ENCODE assay signal across 21 cellular contexts in genomic region chr11:66131937-66132632, GRCh38.
DNase-seq lines count a peak whose midpoint lies in the region; ATAC-seq and TF ChIP-seq lines count a peak whose summit lies in the region.
"Had no signal": no experiment of that assay in that cellular context is flagged by ENCODE, and none has a peak within 500 bp of the region (broad histone marks: within the 10 kb centered on the region; RNA-seq: fewer than 3 reads in every experiment).

No MANE protein-coding gene starts in this region.

- no peaks in the 10 kb centered on the region for H3K27me3 Mint-ChIP-seq in natural killer cell (ENCODE audit: low read depth in 2 of 2)
- no peaks in the 10 kb centered on the region for H3K27me3 Mint-ChIP-seq in natural killer cell treated with Interleukin-12 subunit alpha and Interleukin-12 subunit beta and Interleukin-15 and Interleukin-18, amount 100 ng/mL, for 72 hours
- H3K27me3 Mint-ChIP-seq in IgD-negative memory B cell = no peaks in the 10 kb centered on the region
- H3K27me3 Mint-ChIP-seq in activated naive CD8-positive, alpha-beta T cell treated with anti-CD3 and anti-CD28 coated beads for 36 hours = no peaks in the 10 kb centered on the region
- H3K27me3 Mint-ChIP-seq in stimulated activated naive CD8-positive, alpha-beta T cell treated with anti-CD3 and anti-CD28 coated beads, Interleukin-15, Interleukin-2, amounts not matched to agents 100 ng/mL and 50 ng/mL, for 24 hours = no peaks in the 10 kb centered on the region

- H3K27ac Mint-ChIP-seq in natural killer cell (peak overlapping the region; percentile 17 to 67), IgD-negative memory B cell (peak overlapping the region; percentile 40 to 83 (median 52))
- peak overlapping the region in 1 of 2 donors; percentile 16 for H3K27ac Mint-ChIP-seq in natural killer cell treated with Interleukin-12 subunit alpha and Interleukin-12 subunit beta and Interleukin-15 and Interleukin-18, amount 100 ng/mL, for 72 hours
- peak overlapping the region; percentile 84 for H3K27ac Mint-ChIP-seq in activated naive CD8-positive, alpha-beta T cell treated with anti-CD3 and anti-CD28 coated beads for 36 hours
- H3K27ac Mint-ChIP-seq in stimulated activated naive CD8-positive, alpha-beta T cell treated with anti-CD3 and anti-CD28 coated beads, Interleukin-15, Interleukin-2, amounts not matched to agents 100 ng/mL and 50 ng/mL, for 24 hours = peak overlapping the region; percentile 72
- H3K27ac Mint-ChIP-seq: nephron had no signal

- no peak for ATAC-seq in natural killer cell
- no peak for ATAC-seq in natural killer cell treated with Interleukin-12 subunit alpha and Interleukin-12 subunit beta and Interleukin-15 and Interleukin-18, amount 100 ng/mL, for 72 hours

- no peak for TF ChIP-seq POLR2A in sigmoid colon (IDR thresholded peaks at IDR 0.05)

- no peaks in the 10 kb centered on the region for H3K36me3 ChIP-seq in sigmoid colon
- H3K36me3 ChIP-seq: adrenal gland, transverse colon had no signal

- DNase-seq in natural killer cell (no peak), foreskin melanocyte (no peak), GM20000 (ENCODE audit: low spot score) (no peak), sigmoid colon (no peak)
- DNase-seq in natural killer cell treated with Interleukin-12 subunit alpha and Interleukin-12 subunit beta and Interleukin-15 and Interleukin-18, amount 100 ng/mL, for 72 hours (ENCODE audit: low spot score) = no peak
- no peak for DNase-seq in activated naive CD8-positive, alpha-beta T cell treated with anti-CD3 and anti-CD28 coated beads for 36 hours
- DNase-seq: activated CD8-positive, alpha-beta memory T cell treated with anti-CD3 and anti-CD28 coated beads for 24 hours; adrenal gland; DMS79; mesenchymal stem cell; NCI-H1092; NCI-H2081 treated with DMSO at 0.1 percent for 48 hours; NCI-H510A; posterior cingulate gyrus; stimulated activated CD4-positive, alpha-beta T cell treated with anti-CD3 and anti-CD28 coated beads, Interleukin-1b, Interleukin-23, amount 100 ng/mL, for 48 hours; stimulated activated naive CD4-positive, alpha-beta T cell; transverse colon had no signal

- no peaks in the 10 kb centered on the region for H3K9me3 ChIP-seq in sigmoid colon
- H3K9me3 ChIP-seq: adrenal gland, transverse colon had no signal

- H3K9me3 Mint-ChIP-seq in natural killer cell (no peaks in the 10 kb centered on the region), IgD-negative memory B cell (no peaks in the 10 kb centered on the region)
- no peaks in the 10 kb centered on the region for H3K9me3 Mint-ChIP-seq in natural killer cell treated with Interleukin-12 subunit alpha and Interleukin-12 subunit beta and Interleukin-15 and Interleukin-18, amount 100 ng/mL, for 72 hours
- no peaks in the 10 kb centered on the region for H3K9me3 Mint-ChIP-seq in activated naive CD8-positive, alpha-beta T cell treated with anti-CD3 and anti-CD28 coated beads for 36 hours
- H3K9me3 Mint-ChIP-seq in stimulated activated naive CD8-positive, alpha-beta T cell treated with anti-CD3 and anti-CD28 coated beads, Interleukin-15, Interleukin-2, amounts not matched to agents 100 ng/mL and 50 ng/mL, for 24 hours = no peaks in the 10 kb centered on the region
- H3K9me3 Mint-ChIP-seq: nephron had no signal

- WGBS in sigmoid colon, 2 donors = 66 to 90% methylated on average over 7 of the region's 7 CpGs

- intact Hi-C loops in natural killer cell (cut with micrococcal nuclease) = no loop called here
- intact Hi-C loops in sigmoid colon (cut with DNase I) = no loop called here

- peaks cover 23 to 33% of the 10 kb centered on the region in 2 donors for H3K4me1 Mint-ChIP-seq in natural killer cell
- H3K4me1 Mint-ChIP-seq in natural killer cell treated with Interleukin-12 subunit alpha and Interleukin-12 subunit beta and Interleukin-15 and Interleukin-18, amount 100 ng/mL, for 72 hours (ENCODE audit: low read depth in 2 of 2) = peaks cover 34 to 37% of the 10 kb centered on the region in 2 donors
- H3K4me1 Mint-ChIP-seq in IgD-negative memory B cell = peaks cover 51 to 61% (median 60%) of the 10 kb centered on the region in 3 donors
- H3K4me1 Mint-ChIP-seq in activated naive CD8-positive, alpha-beta T cell treated with anti-CD3 and anti-CD28 coated beads for 36 hours = peaks cover 70% of the 10 kb centered on the region
- peaks cover 78% of the 10 kb centered on the region for H3K4me1 Mint-ChIP-seq in stimulated activated naive CD8-positive, alpha-beta T cell treated with anti-CD3 and anti-CD28 coated beads, Interleukin-15, Interleukin-2, amounts not matched to agents 100 ng/mL and 50 ng/mL, for 24 hours (ENCODE audit: low read depth)

- H3K27me3 ChIP-seq in sigmoid colon = no peaks in the 10 kb centered on the region
- H3K27me3 ChIP-seq: adrenal gland, transverse colon had no signal

- no peak overlapping the region for H3K27ac ChIP-seq in sigmoid colon
- H3K27ac ChIP-seq: adrenal gland, coronary artery, transverse colon had no signal

- no peak overlapping the region for H3K4me3 ChIP-seq in sigmoid colon
- H3K4me3 ChIP-seq: adrenal gland, coronary artery, transverse colon had no signal

- H3K4me3 Mint-ChIP-seq in natural killer cell = no peak overlapping the region
- no peak overlapping the region for H3K4me3 Mint-ChIP-seq in natural killer cell treated with Interleukin-12 subunit alpha and Interleukin-12 subunit beta and Interleukin-15 and Interleukin-18, amount 100 ng/mL, for 72 hours
- peak overlapping the region in 3 of 4 donors; percentile 45 to 81 (median 78) for H3K4me3 Mint-ChIP-seq in IgD-negative memory B cell
- no peak overlapping the region for H3K4me3 Mint-ChIP-seq in activated naive CD8-positive, alpha-beta T cell treated with anti-CD3 and anti-CD28 coated beads for 36 hours
- H3K4me3 Mint-ChIP-seq in stimulated activated naive CD8-positive, alpha-beta T cell treated with anti-CD3 and anti-CD28 coated beads, Interleukin-15, Interleukin-2, amounts not matched to agents 100 ng/mL and 50 ng/mL, for 24 hours = no peak overlapping the region
- H3K4me3 Mint-ChIP-seq: nephron had no signal

- no peak for TF ChIP-seq EP300 in sigmoid colon (IDR thresholded peaks at IDR 0.05)

- TF ChIP-seq CTCF in natural killer cell (IDR thresholded peaks at IDR 0.05) (no peak), GM20000 (IDR thresholded peaks at IDR 0.05; ENCODE audit: extremely low read depth, missing control alignments) (no peak), sigmoid colon (IDR thresholded peaks at IDR 0.05) (no peak)

- H3K36me3 Mint-ChIP-seq in natural killer cell (no peaks in the 10 kb centered on the region), IgD-negative memory B cell (no peaks in the 10 kb centered on the region)
- H3K36me3 Mint-ChIP-seq in natural killer cell treated with Interleukin-12 subunit alpha and Interleukin-12 subunit beta and Interleukin-15 and Interleukin-18, amount 100 ng/mL, for 72 hours = no peaks in the 10 kb centered on the region
- peaks cover 7% of the 10 kb centered on the region for H3K36me3 Mint-ChIP-seq in activated naive CD8-positive, alpha-beta T cell treated with anti-CD3 and anti-CD28 coated beads for 36 hours
- peaks cover 6% of the 10 kb centered on the region for H3K36me3 Mint-ChIP-seq in stimulated activated naive CD8-positive, alpha-beta T cell treated with anti-CD3 and anti-CD28 coated beads, Interleukin-15, Interleukin-2, amounts not matched to agents 100 ng/mL and 50 ng/mL, for 24 hours (ENCODE audit: low read depth)

- H3K4me1 ChIP-seq in sigmoid colon = peaks cover 0 to 7% (median 2%) of the 10 kb centered on the region in 4 donors

Comparison
In these comparisons a context has a peak if more than half of its experiments do, and no peak if none do; other contexts are left out.
1. H3K4me3 Mint-ChIP-seq: peak in IgD-negative memory B cell (3 of 4); none in natural killer cell (single experiment), natural killer cell treated with Interleukin-12 subunit alpha and Interleukin-12 subunit beta and Interleukin-15 and Interleukin-18, amount 100 ng/mL, for 72 hours (single experiment), activated naive CD8-positive, alpha-beta T cell treated with anti-CD3 and anti-CD28 coated beads for 36 hours (single experiment) and stimulated activated naive CD8-positive, alpha-beta T cell treated with anti-CD3 and anti-CD28 coated beads, Interleukin-15, Interleukin-2, amounts not matched to agents 100 ng/mL and 50 ng/mL, for 24 hours (single experiment).